In genomic region chr10:69860290-69860689, GRCh38 we compare ENCODE assay signal across 1 cellular context.
TF ChIP-seq lines count a peak whose summit lies in the region.

No MANE protein-coding gene starts in this region.

TF ChIP-seq in IMR-90, 13 proteins besides CTCF, POLR2A, EP300 and RAD21:
- TF ChIP-seq SMC3 (IDR thresholded peaks at IDR 0.05; ENCODE audit: low read depth, low read length) (no peak), NFE2L2 (IDR thresholded peaks at IDR 0.05; ENCODE audit: low read depth, low read length) (no peak), ELK1 (IDR thresholded peaks at IDR 0.05; ENCODE audit: borderline replicate concordance, low read depth, low read length) (no peak), RCOR1 (IDR thresholded peaks at IDR 0.05; ENCODE audit: insufficient replicate concordance, low read length) (no peak), MAFK (IDR thresholded peaks at IDR 0.05; ENCODE audit: low read depth, low read length) (no peak), MAZ (IDR thresholded peaks at IDR 0.05; ENCODE audit: borderline replicate concordance, low read depth, low read length) (no peak), CEBPB (IDR thresholded peaks at IDR 0.05; ENCODE audit: low read depth, low read length) (no peak), CHD1 (IDR thresholded peaks at IDR 0.05; ENCODE audit: low read depth, low read length) (no peak), USF2 (IDR thresholded peaks at IDR 0.05; ENCODE audit: low read depth, low read length) (no peak), MXI1 (IDR thresholded peaks at IDR 0.05; ENCODE audit: borderline replicate concordance, low read depth, low read length) (no peak), BHLHE40 (IDR thresholded peaks at IDR 0.05; ENCODE audit: low read depth, low read length) (no peak), FOS (IDR thresholded peaks at IDR 0.05; ENCODE audit: low read depth, low read length) (no peak), RFX5 (IDR thresholded peaks at IDR 0.05; ENCODE audit: low read depth, low read length) (no peak)
